Comparison of ENCODE assay signal across 17 cellular contexts in the genomic region with DNA sequence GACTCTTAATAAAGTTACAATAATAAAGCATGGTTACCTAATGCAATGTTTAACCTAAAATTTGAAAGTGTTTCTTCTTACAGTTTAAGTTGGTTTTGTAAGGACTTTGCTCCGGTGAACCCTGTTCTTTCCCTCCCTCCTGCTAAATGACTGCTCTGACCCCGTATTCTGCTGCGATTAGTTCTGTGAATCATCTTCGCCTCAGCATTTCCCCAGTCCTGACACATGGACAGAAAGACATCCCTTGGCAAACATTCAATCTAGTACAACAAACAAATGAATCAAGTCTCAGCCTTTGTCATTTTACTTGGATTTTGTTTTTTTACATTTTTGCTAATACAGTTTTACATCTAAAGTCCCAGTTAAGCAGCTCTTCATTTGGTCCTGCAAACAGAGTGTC. TPM values are rescaled to one million over a fixed set of nuclear protein-coding genes. Genes with fewer than 3 reads are reported as not detected.
DNase-seq lines count a peak whose midpoint lies in the region; TF ChIP-seq lines count a peak whose summit lies in the region.
"Had no signal": no experiment of that assay in that cellular context is flagged by ENCODE, and none has a peak within 500 bp of the region (broad histone marks: within the 10 kb centered on the region; RNA-seq: fewer than 3 reads in every experiment).

No MANE protein-coding gene starts in this region.

- TF ChIP-seq CTCF in prostate gland (IDR thresholded peaks at IDR 0.05) (no peak), spleen (IDR thresholded peaks at IDR 0.05 in 8 of 11, conservative IDR thresholded peaks at IDR 0.05 in 3 of 11) (no peak)

- peak; percentile 89 for DNase-seq in LHCN-M2 (ENCODE audit: low read depth)
- peak; percentile 60 for DNase-seq in dermis blood vessel endothelial cell
- DNase-seq in prostate gland (ENCODE audit: low spot score): no peak
- DNase-seq in spleen: no peak
- no peak for DNase-seq in NCI-H1092 treated with DMSO at 0.1 percent for 48 hours (lab: John Stamatoyannopoulos, UW)
- DNase-seq in NCI-H1105 (lab: John Stamatoyannopoulos, UW): no peak
- DNase-seq: activated CD4-positive, alpha-beta T cell treated with anti-CD3 and anti-CD28 coated beads, Interleukin-2, amount 10 ng/mL, durations not matched to agents 24 days and 14 days; activated T-cell treated with anti-CD3 and anti-CD28 coated beads, Interleukin-2, amount 50 U/mL, for 48 hours; DMS53; NCI-H1417 treated with DMSO at 0.1 percent for 48 hours; tibial artery had no signal

- H3K4me3 ChIP-seq in ACC112 (ENCODE audit: low read depth, low read length) (no peak overlapping the region; the same call in 1 of the 2 replicates), prostate gland (no peak overlapping the region), spleen (no peak overlapping the region)
- H3K4me3 ChIP-seq: lung, Peyer's patch, tibial artery had no signal

- no peaks in the 10 kb centered on the region for H3K79me2 ChIP-seq in ACC112 (ENCODE audit: control insufficient read depth, insufficient read depth, low read length, unreplicated experiment)

- H3K9me3 ChIP-seq in prostate gland: no peaks in the 10 kb centered on the region
- no peaks in the 10 kb centered on the region for H3K9me3 ChIP-seq in spleen
- H3K9me3 ChIP-seq: Peyer's patch, tibial artery had no signal

- H2AFZ ChIP-seq in ACC112 (ENCODE audit: low read length, unreplicated experiment): peak overlapping the region; percentile 20

- TF ChIP-seq POLR2A in prostate gland (IDR thresholded peaks at IDR 0.05) (no peak), spleen (IDR thresholded peaks at IDR 0.05) (no peak)

- H3K4me1 ChIP-seq in ACC112 (ENCODE audit: control insufficient read depth, insufficient read depth, low read length, unreplicated experiment) (peaks cover 31% of the 10 kb centered on the region), prostate gland (replicated peaks) (no peaks in the 10 kb centered on the region), spleen (no peaks in the 10 kb centered on the region)
- H3K4me1 ChIP-seq: Peyer's patch, tibial artery had no signal

- H3K36me3 ChIP-seq in ACC112 (ENCODE audit: insufficient read depth, low read length): no peaks in the 10 kb centered on the region
- no peaks in the 10 kb centered on the region for H3K36me3 ChIP-seq in prostate gland
- H3K36me3 ChIP-seq in spleen: peaks cover 0 to 1% (median 0%) of the 10 kb centered on the region in 6 donors
- H3K36me3 ChIP-seq: Peyer's patch, tibial artery had no signal

- intact Hi-C loops in prostate gland (cut with DNase I) (no loop called here), spleen (cut with DNase I; ENCODE audit: low total_unique reads) (no loop called here)

- no peaks in the 10 kb centered on the region for H3K27me3 ChIP-seq in ACC112 (ENCODE audit: insufficient read depth, low read length)
- H3K27me3 ChIP-seq in layer of hippocampus (ENCODE audit: control insufficient read depth, insufficient read depth, low read length): no peaks in the 10 kb centered on the region
- no peaks in the 10 kb centered on the region for H3K27me3 ChIP-seq in prostate gland (replicated peaks; ENCODE audit: insufficient read depth)
- H3K27me3 ChIP-seq in spleen (replicated peaks in 1 of 7): peaks cover 0 to 4% (median 0%) of the 10 kb centered on the region in 7 donors
- H3K27me3 ChIP-seq: Peyer's patch, tibial artery had no signal

- 54% methylated on average over 4 of the region's 4 CpGs for WGBS in prostate gland
- 78 to 94% (median 88%) methylated on average over 4 of the region's 4 CpGs for WGBS in spleen, 5 donors

- peak overlapping the region; percentile 35; the same call in 1 of the 2 replicates for H3K27ac ChIP-seq in ACC112 (ENCODE audit: low read depth, low read length)
- H3K27ac ChIP-seq in layer of hippocampus (ENCODE audit: low read depth, low read length): peak overlapping the region; percentile 35
- no peak overlapping the region for H3K27ac ChIP-seq in prostate gland
- H3K27ac ChIP-seq in spleen: peak overlapping the region in 1 of 8 donors; percentile 35
- H3K27ac ChIP-seq: Peyer's patch, tibial artery had no signal

RNA-seq across cellular contexts. Expression of gene KCNJ2, which starts 15.4 kb away (rescaled TPM):
- 2.6 and 3.6 TPM in 2 replicates for total RNA-seq in LHCN-M2 (2014; rRNA removed)
- 0.78 TPM for polyA plus RNA-seq in LHCN-M2 (2012)
- 2.7 and 11.6 TPM in 2 replicates for total RNA-seq in dermis blood vessel endothelial cell
- 1 to 10 TPM; 2.6 to 3.1 TPM for total RNA-seq in prostate gland
- total RNA-seq in spleen: 10 to 100 TPM; 19.1 to 34.1 (median 25.0) TPM
- polyA plus RNA-seq in spleen: 1 to 10 TPM in 2 of 3 donors, under 1 TPM in 1; 0.91 to 2.3 (median 1.0) TPM
- total RNA-seq: A673; activated CD4-positive, alpha-beta T cell treated with anti-CD3 and anti-CD28 coated beads, Interleukin-2, amount 10 ng/mL, durations not matched to agents 24 days and 14 days had no signal
- polyA plus RNA-seq: IgD-negative memory B cell had no signal

Comparison
In these comparisons a context has a peak if more than half of its experiments do, and no peak if none do; other contexts are left out.
1. H3K27ac ChIP-seq: peak in ACC112 (single experiment) and layer of hippocampus (single experiment); none in prostate gland (0 of 2).
2. DNase-seq: peak in LHCN-M2 (single experiment) and dermis blood vessel endothelial cell (single experiment); none in prostate gland (single experiment), spleen (single experiment), NCI-H1092 treated with DMSO at 0.1 percent for 48 hours (single experiment) and NCI-H1105 (single experiment).